Comparison of ENCODE assay signal across 18 cellular contexts in genomic region chrX:9438950-9439494, GRCh38. TPM values are rescaled to one million over a fixed set of nuclear protein-coding genes. Genes with fewer than 3 reads are reported as not detected.
DNase-seq lines count a peak whose midpoint lies in the region; ATAC-seq, FAIRE-seq and TF ChIP-seq lines count a peak whose summit lies in the region.
"Had no signal": no experiment of that assay in that cellular context is flagged by ENCODE, and none has a peak within 500 bp of the region (broad histone marks: within the 10 kb centered on the region; RNA-seq: fewer than 3 reads in every experiment).

No MANE protein-coding gene starts in this region.

- TF ChIP-seq CTCF in AG09309 (IDR thresholded peaks at IDR 0.05; ENCODE audit: control insufficient read depth, insufficient read depth, low read depth, low read length, missing control alignments) (no peak), K562 (IDR thresholded peaks at IDR 0.05 in 2 of 3, conservative IDR thresholded peaks at IDR 0.05 in 1 of 3; ENCODE audit: insufficient read depth in 2 of 3, low read depth in 1 of 3, low read length in 3 of 3) (no peak), Caco-2 (IDR thresholded peaks at IDR 0.05; ENCODE audit: insufficient read depth in 1 of 2, low read depth in 1 of 2, low read length in 1 of 2, severe bottlenecking in 1 of 2, unreplicated experiment in 1 of 2) (no peak)

- no peak overlapping the region for H3K4me3 Mint-ChIP-seq in Caco-2 (ENCODE audit: unreplicated experiment)

- no peak for TF ChIP-seq POLR2A in K562 (conservative IDR thresholded peaks at IDR 0.05)

- 36% methylated on average over 2 of the region's 3 CpGs for WGBS in K562 (ENCODE audit: insufficient coverage, low coverage, missing lambda C conversion rate)

- in situ Hi-C loops in K562 (cut with MboI): no loop called here

- no peaks in the 10 kb centered on the region for H3K36me3 Mint-ChIP-seq in Caco-2 (ENCODE audit: insufficient read depth, unreplicated experiment)

- no peak overlapping the region for H3K27ac Mint-ChIP-seq in Caco-2 (ENCODE audit: unreplicated experiment)

- no peaks in the 10 kb centered on the region for H3K79me2 ChIP-seq in K562 (ENCODE audit: control insufficient read depth, insufficient read depth, low read length)

- no peaks in the 10 kb centered on the region for H4K20me1 ChIP-seq in K562 (replicated peaks; ENCODE audit: control insufficient read depth, insufficient read depth, low read length)
- H4K20me1 ChIP-seq: BLaER1 had no signal

- CTCF ChIA-PET in K562 (lab: Yijun Ruan, JAX; ENCODE audit: low intra/inter-chr PET ratio) (no interaction called here), Caco-2 (lab: Charles Lee) (no interaction called here)

- H3K9me3 Mint-ChIP-seq in Caco-2 (ENCODE audit: unreplicated experiment): no peaks in the 10 kb centered on the region

- POLR2A ChIA-PET in K562 (lab: Yijun Ruan, JAX): no interaction called here
- POLR2A ChIA-PET in Caco-2 (lab: Charles Lee): interaction anchor here (0.6 kb wide), 1 partner anchor 10 kb away, joined by 3 read pairs; no protein-coding TSS in a partner anchor

- H3K27me3 Mint-ChIP-seq in Caco-2 (ENCODE audit: insufficient read depth, unreplicated experiment): no peaks in the 10 kb centered on the region

- H3K27me3 ChIP-seq in K562 (ENCODE audit: control insufficient read depth in 2 of 2, insufficient read depth in 2 of 2, low read length in 2 of 2) (no peaks in the 10 kb centered on the region), Caco-2 (replicated peaks; ENCODE audit: control insufficient read depth, insufficient read depth, low read length) (no peaks in the 10 kb centered on the region)
- H3K27me3 ChIP-seq: BLaER1, SJSA1 had no signal

- no peak overlapping the region for H3K9ac ChIP-seq in K562 (ENCODE audit: insufficient read depth in 1 of 2, low read depth in 2 of 2, low read length in 2 of 2)
- H3K9ac ChIP-seq: BLaER1 had no signal

- H3K4me2 ChIP-seq in K562 (ENCODE audit: insufficient read depth, low read length): no peak overlapping the region
- H3K4me2 ChIP-seq: BLaER1, PC-9 had no signal

- intact Hi-C loops in K562 (cut with micrococcal nuclease): no loop called here
- intact Hi-C loops in Caco-2 (cut with micrococcal nuclease; ENCODE audit: unreplicated experiment): no loop called here

- H3K9me3 ChIP-seq in K562 (replicated peaks; ENCODE audit: control insufficient read depth, insufficient read depth, low read depth, low read length): no peaks in the 10 kb centered on the region
- H3K9me3 ChIP-seq in Caco-2: no peaks in the 10 kb centered on the region
- H3K9me3 ChIP-seq: SJSA1 had no signal

- H3K4me1 Mint-ChIP-seq in Caco-2 (ENCODE audit: low read depth, unreplicated experiment): no peaks in the 10 kb centered on the region

- H2AFZ ChIP-seq in K562 (ENCODE audit: low read depth, low read length): no peak overlapping the region
- H2AFZ ChIP-seq: PC-9 had no signal

- no peaks in the 10 kb centered on the region for H3K36me3 ChIP-seq in K562 (ENCODE audit: control insufficient read depth, insufficient read depth, low read length)
- H3K36me3 ChIP-seq in Caco-2 (ENCODE audit: control insufficient read depth, insufficient read depth, low read length): no peaks in the 10 kb centered on the region
- H3K36me3 ChIP-seq: BLaER1, SJSA1 had no signal

- peak; percentile 35; the same call in 1 of the 3 replicates for ATAC-seq in K562
- no peak for ATAC-seq in GM18873 (IDR thresholded peaks at IDR 0.05; ENCODE audit: low FRiP score, unreplicated experiment)

- TF ChIP-seq RAD21 in K562 (CRISPR knock-in tag; conservative IDR thresholded peaks at IDR 0.05 in 1 of 2, IDR thresholded peaks at IDR 0.05 in 1 of 2): no peak

- no peak for FAIRE-seq in K562 (lab: Jason Lieb, UNC)

- peak; percentile 3 for DNase-seq in AG09309 (ENCODE audit: low read depth)
- peak; percentile 31 for DNase-seq in LHCN-M2 (ENCODE audit: low read depth)
- DNase-seq in K562 (ENCODE audit: extremely low read depth in 1 of 4, low spot score in 3 of 4): peak in 1 of 4 experiments; percentile 18
- peak; percentile 30 for DNase-seq in myocyte (ENCODE audit: low read depth)
- no peak for DNase-seq in inferior parietal cortex (ENCODE audit: extremely low spot score)
- no peak for DNase-seq in DMS53 treated with DMSO at 0.1 percent for 48 hours (lab: John Stamatoyannopoulos, UW; ENCODE audit: unreplicated experiment)
- no peak for DNase-seq in Caco-2
- DNase-seq: DMS 273 treated with DMSO at 0.1 percent for 48 hours, HCEC 1CT, KG1, NCI-H1105 treated with DMSO at 0.1 percent for 48 hours, NCI-H187, NCI-H446 had no signal

- H3K4me3 ChIP-seq in AG09309 (ENCODE audit: control insufficient read depth, low read depth, low read length): no peak overlapping the region
- no peak overlapping the region for H3K4me3 ChIP-seq in K562
- H3K4me3 ChIP-seq in Caco-2 (ENCODE audit: low read depth, low read length): no peak overlapping the region
- H3K4me3 ChIP-seq: BLaER1, PC-9, SJSA1 had no signal

- H3K4me1 ChIP-seq in K562 (replicated peaks in 1 of 2; ENCODE audit: control insufficient read depth in 2 of 2, insufficient read depth in 2 of 2, low read length in 2 of 2) (peaks cover 0 to 3% of the 10 kb centered on the region in 2 experiments; a peak in 3 of 5 replicates), Caco-2 (no peaks in the 10 kb centered on the region)
- H3K4me1 ChIP-seq: SJSA1 had no signal

- H3K9me1 ChIP-seq in K562 (ENCODE audit: control insufficient read depth, insufficient read depth, low read length): no peaks in the 10 kb centered on the region

- TF ChIP-seq EP300 in K562 (IDR thresholded peaks at IDR 0.05; ENCODE audit: low read length): no peak

- H3K27ac ChIP-seq in K562 (ENCODE audit: extremely low read depth, low read depth, low read length): no peak overlapping the region
- H3K27ac ChIP-seq: 22Rv1, BLaER1, PC-9, SJSA1 had no signal

- no TSS peak for BruUV-seq in K562 (replicated peaks; lab: Mats Ljungman, UMichigan)
- no TSS peak for BruUV-seq in Caco-2 (replicated peaks; lab: Mats Ljungman, UMichigan)

TF ChIP-seq in K562, 482 proteins besides CTCF, POLR2A, EP300 and RAD21 (continues in another document):
- TF ChIP-seq ETS2 (tag; IDR thresholded peaks at IDR 0.05; ENCODE audit: borderline replicate concordance, poor library complexity, severe bottlenecking): no peak
- TF ChIP-seq C11orf30 (IDR thresholded peaks at IDR 0.05; ENCODE audit: low read depth): peak; percentile 36; the same call in 1 of the 2 replicates
- 0 out of 2 replicates have a peak, but pooled peaks have one; percentile 53 for TF ChIP-seq ZNF121 (CRISPR knock-in tag; conservative IDR thresholded peaks at IDR 0.05)
- TF ChIP-seq JUND (IDR thresholded peaks at IDR 0.05; ENCODE audit: borderline replicate concordance, low read depth, low read length): peak; percentile 30; the same call in 1 of the 2 replicates
- peak; percentile 58; the same call in 2 of the 3 replicates for TF ChIP-seq JUND (tag; IDR thresholded peaks at IDR 0.05; ENCODE audit: borderline replicate concordance, low read depth, low read length)
- no peak for TF ChIP-seq TRIM28 (IDR thresholded peaks at IDR 0.05)
- peak; percentile 55; the same call in 1 of the 2 replicates for TF ChIP-seq ATF3 (IDR thresholded peaks at IDR 0.05)
- TF ChIP-seq ATF3 (CRISPR knock-in tag; conservative IDR thresholded peaks at IDR 0.05): no peak
- TF ChIP-seq RCOR1 (IDR thresholded peaks at IDR 0.05; ENCODE audit: borderline replicate concordance in 1 of 2, low read depth in 2 of 2, low read length in 2 of 2): 0 out of 4 replicates have a peak, but pooled peaks of 1 of the 2 experiments have one; percentile 6
- TF ChIP-seq SNAPC5 (CRISPR knock-in tag; IDR thresholded peaks at IDR 0.05): no peak
- no peak for TF ChIP-seq U2AF1 (optimal IDR thresholded peaks at IDR 0.05; ENCODE audit: low read depth, low read length)
- TF ChIP-seq PHF20 (IDR thresholded peaks at IDR 0.05; ENCODE audit: partially characterized antibody): no peak
- no peak for TF ChIP-seq IRF2 (CRISPR knock-in tag; IDR thresholded peaks at IDR 0.05)
- no peak for TF ChIP-seq CCNT2 (IDR thresholded peaks at IDR 0.05; ENCODE audit: borderline replicate concordance, extremely low read depth, insufficient read length, low read depth, low read length)
- no peak for TF ChIP-seq TEAD4 (IDR thresholded peaks at IDR 0.05; ENCODE audit: low read length)
- TF ChIP-seq TEAD4 (CRISPR knock-in tag; IDR thresholded peaks at IDR 0.05; ENCODE audit: borderline replicate concordance): no peak

RNA-seq across cellular contexts. Expression of gene TBL1X, which starts 25.8 kb away (rescaled TPM):
- total RNA-seq in LHCN-M2 (2014; rRNA removed): 8.6 and 13.9 TPM in 2 replicates
- polyA plus RNA-seq in LHCN-M2 (2012): 6.6 TPM
- total RNA-seq in K562 (2011; cell fraction: chromatin; rRNA removed; ENCODE audit: low replicate concordance): 45.9 and 50.3 TPM in 2 replicates
- 27.7 and 32.2 TPM in 2 replicates for total RNA-seq in K562 (2011; cell fraction: nucleolus; rRNA removed)
- 36.4 and 47.0 TPM in 2 replicates for total RNA-seq in K562 (2011; cell fraction: nucleoplasm; rRNA removed)
- total RNA-seq in K562 (2014; rRNA removed): 21.5 and 27.3 TPM in 2 replicates
- 13.4 and 14.0 TPM in 2 replicates for total RNA-seq in K562 (2014; rRNA removed; fragmentation: Illumina TruSeq; extraction: Trizol)
- total RNA-seq in K562 (2015; rRNA removed; fragmentation: Illumina TruSeq; extraction: Trizol): 11.4 and 11.7 TPM in 2 replicates
- total RNA-seq in K562 (2021): 44.5 and 49.6 TPM in 2 replicates
- polyA plus RNA-seq in K562 (2011; rRNA removed): 11.5 and 19.7 TPM in 2 replicates
- polyA plus RNA-seq in K562 (2011; cell fraction: cytosol; rRNA removed): 19.6 and 19.7 TPM in 2 replicates
- polyA plus RNA-seq in K562 (2011; cell fraction: nucleus; rRNA removed): 16.1 and 18.9 TPM in 2 replicates
- 23.6 and 26.9 TPM in 2 replicates for polyA plus RNA-seq in K562 (2012)
- 30.9 and 33.5 TPM in 2 replicates for polyA plus RNA-seq in K562 (2014; fragmentation: Illumina TruSeq; extraction: Trizol)
- polyA plus RNA-seq in K562 (2014; fragmentation: Nextera tagmentation; extraction: Ambion mirVana): 1 to 10 TPM; 6.0 to 6.8 TPM
- polyA plus RNA-seq in K562 (2014; rRNA removed): 18.7 and 22.8 TPM in 2 replicates
- polyA minus RNA-seq in K562 (2011; rRNA and poly(A)+ RNA removed): 25.3 and 37.1 TPM in 2 replicates
- polyA minus RNA-seq in K562 (2011; cell fraction: cytosol; rRNA and poly(A)+ RNA removed): 23.1 and 24.5 TPM in 2 replicates
- polyA minus RNA-seq in K562 (2011; cell fraction: nucleus; rRNA and poly(A)+ RNA removed): 27.7 and 31.2 TPM in 2 replicates
- total RNA-seq in myocyte: 6.0 and 11.4 TPM in 2 replicates
- 5.9 TPM for polyA plus RNA-seq in myocyte (2012)
- 75.3 and 84.2 TPM in 2 replicates for total RNA-seq in Caco-2 (2022)

Comparison
In these comparisons a context has a peak if more than half of its experiments do, and no peak if none do; other contexts are left out.
1. DNase-seq: peak in AG09309 (single experiment), LHCN-M2 (single experiment) and myocyte (single experiment); none in inferior parietal cortex (single experiment), DMS53 treated with DMSO at 0.1 percent for 48 hours (single experiment) and Caco-2 (0 of 2).